In the genomic region with DNA sequence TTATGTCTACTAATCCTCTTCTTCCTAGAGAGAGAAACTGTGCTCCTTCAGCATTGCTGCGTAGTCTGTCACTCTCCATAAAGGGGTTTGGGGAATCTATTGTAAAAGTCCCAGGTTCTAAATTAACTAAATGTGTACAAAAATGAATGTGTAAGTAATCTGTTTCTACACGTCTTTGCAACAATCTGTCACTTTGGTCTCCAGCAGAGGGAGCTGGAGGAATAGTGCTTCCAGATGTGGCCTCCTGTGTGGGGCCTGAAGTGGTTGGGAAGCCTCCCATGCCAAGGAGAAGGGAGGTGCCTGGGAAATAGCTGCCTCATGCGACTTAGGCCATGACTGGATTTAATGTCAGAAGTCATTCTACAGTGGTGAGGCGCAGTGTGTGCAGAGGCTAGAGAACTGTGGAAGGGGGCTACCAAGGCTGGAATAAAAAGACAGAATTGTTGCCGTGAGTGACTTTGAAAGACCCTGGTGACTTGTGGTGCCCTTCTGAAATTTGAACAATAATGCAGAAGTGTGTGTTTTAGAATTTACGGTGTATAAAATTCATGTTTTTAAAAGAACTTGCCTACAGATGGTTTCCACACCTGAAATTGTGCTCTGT, we compare ENCODE assay signal across 8 cellular contexts. TPM values are rescaled to one million over a fixed set of nuclear protein-coding genes. Genes with fewer than 3 reads are reported as not detected.
A peak's percentile ranks its signal among the peaks of the same experiment; 100 is the strongest.
DNase-seq lines count a peak whose midpoint lies in the region; ATAC-seq and TF ChIP-seq lines count a peak whose summit lies in the region.
"Not testable (repeated sequence)": the region's sequence is repeated elsewhere in the genome, so short reads cannot be mapped to it uniquely, and the experiment has no call there.

No MANE protein-coding gene starts in this region.

- 61% methylated on average over 5 of the region's 6 CpGs for WGBS in liver

- H4K20me1 ChIP-seq in GM23338 (replicated peaks; ENCODE audit: insufficient read depth); MM.1S (ENCODE audit: insufficient read depth, low read length): not testable (repeated sequence)

- not testable (repeated sequence) for DNase-seq in GM23338 (ENCODE audit: low spot score); MM.1S; epithelial cell of proximal tubule (ENCODE audit: low read depth); retinal pigment epithelial cell (ENCODE audit: low read depth)
- peak in 1 of 3 donors; percentile 68 for DNase-seq in Peyer's patch

- not testable (repeated sequence) for H3K9ac ChIP-seq in MM.1S (ENCODE audit: low read length); liver (ENCODE audit: low read depth in 1 of 2, low read length in 2 of 2)

- H3F3A ChIP-seq in GM23338 (replicated peaks; ENCODE audit: low read depth); MM.1S (ENCODE audit: insufficient read depth, low read length): not testable (repeated sequence)

- H3K4me1 ChIP-seq in GM23338 (ENCODE audit: insufficient read depth); MM.1S (ENCODE audit: low read length); Peyer's patch; liver (ENCODE audit: control insufficient read depth in 4 of 4, insufficient read depth in 4 of 4, low read length in 3 of 4): not testable (repeated sequence)

- H3K4me3 ChIP-seq in GM23338; MM.1S (ENCODE audit: low read length); Peyer's patch; epithelial cell of proximal tubule (ENCODE audit: low read depth, low read length); liver (ENCODE audit: low read depth in 1 of 3, low read length in 3 of 3); retinal pigment epithelial cell (ENCODE audit: low read length): not testable (repeated sequence)

- not testable (repeated sequence) for H3K27ac Mint-ChIP-seq in GM23338; activated T-helper 17 cell treated with anti-CD3 and anti-CD28 coated beads, Interleukin-2, amount 50 U/mL, for 72 hours

- ATAC-seq in GM23338 = peak; percentile 96
- ATAC-seq in activated T-helper 17 cell treated with anti-CD3 and anti-CD28 coated beads, Interleukin-2, amount 50 U/mL, for 72 hours (replicated peaks) = peak; percentile 28

- H3K4me1 Mint-ChIP-seq in GM23338; activated T-helper 17 cell treated with anti-CD3 and anti-CD28 coated beads, Interleukin-2, amount 50 U/mL, for 72 hours: not testable (repeated sequence)

- H3K4me3 Mint-ChIP-seq in GM23338; activated T-helper 17 cell treated with anti-CD3 and anti-CD28 coated beads, Interleukin-2, amount 50 U/mL, for 72 hours: not testable (repeated sequence)

- not testable (repeated sequence) for H3K27me3 Mint-ChIP-seq in GM23338 (ENCODE audit: insufficient read depth, low read depth, poor library complexity); activated T-helper 17 cell treated with anti-CD3 and anti-CD28 coated beads, Interleukin-2, amount 50 U/mL, for 72 hours

- not testable (repeated sequence) for H3K27ac ChIP-seq in C4-2B; GM23338 (ENCODE audit: low read depth); MM.1S (ENCODE audit: low read length); Peyer's patch; liver (ENCODE audit: low read depth in 1 of 2, low read length in 2 of 2)

- TF ChIP-seq POLR2A in Peyer's patch (IDR thresholded peaks at IDR 0.05) = not testable (repeated sequence)

- H3K9me3 Mint-ChIP-seq in GM23338; activated T-helper 17 cell treated with anti-CD3 and anti-CD28 coated beads, Interleukin-2, amount 50 U/mL, for 72 hours: not testable (repeated sequence)

- H3K36me3 Mint-ChIP-seq in GM23338 (ENCODE audit: low read depth); activated T-helper 17 cell treated with anti-CD3 and anti-CD28 coated beads, Interleukin-2, amount 50 U/mL, for 72 hours (ENCODE audit: low read depth): not testable (repeated sequence)

- H3K9me3 ChIP-seq in MM.1S (replicated peaks; ENCODE audit: insufficient read depth, low read length); Peyer's patch; liver (ENCODE audit: control insufficient read depth in 4 of 4, low read length in 3 of 4): not testable (repeated sequence)

- peak; percentile 70 to 72 for TF ChIP-seq RAD21 in liver (IDR thresholded peaks at IDR 0.05)

- not testable (repeated sequence) for H2AFZ ChIP-seq in GM23338; MM.1S (ENCODE audit: low read length)

- H3K36me3 ChIP-seq in GM23338 (ENCODE audit: insufficient read depth); MM.1S (replicated peaks; ENCODE audit: insufficient read depth, low read length); Peyer's patch; liver (ENCODE audit: control insufficient read depth in 4 of 4, insufficient read depth in 3 of 4, low read depth in 1 of 4, low read length in 3 of 4): not testable (repeated sequence)

- not testable (repeated sequence) for H3K27me3 ChIP-seq in GM23338 (ENCODE audit: insufficient read depth); MM.1S (replicated peaks; ENCODE audit: insufficient read depth, low read length); Peyer's patch; liver (ENCODE audit: control insufficient read depth in 4 of 4, insufficient read depth in 4 of 4, low read length in 3 of 4)

- TF ChIP-seq CTCF in C4-2B (conservative IDR thresholded peaks at IDR 0.05) = peak; percentile 44
- peak; percentile 36 to 43 for TF ChIP-seq CTCF in GM23338 (conservative IDR thresholded peaks at IDR 0.05; ENCODE audit: low read depth in 2 of 2)
- TF ChIP-seq CTCF in MM.1S (IDR thresholded peaks at IDR 0.05; ENCODE audit: low read length) = peak; percentile 31
- TF ChIP-seq CTCF in Peyer's patch (IDR thresholded peaks at IDR 0.05) = peak in 4 of 6 experiments; percentile 18 to 32 (median 25)
- peak; percentile 31 for TF ChIP-seq CTCF in epithelial cell of proximal tubule (conservative IDR thresholded peaks at IDR 0.05; ENCODE audit: low read depth, low read length)
- TF ChIP-seq CTCF in liver (IDR thresholded peaks at IDR 0.05; ENCODE audit: low read depth, low read length, missing input control) = not testable (repeated sequence)
- peak; percentile 12 for TF ChIP-seq CTCF in retinal pigment epithelial cell (conservative IDR thresholded peaks at IDR 0.05; ENCODE audit: low read depth, low read length)

- not testable (repeated sequence) for H3K4me2 ChIP-seq in GM23338; MM.1S (ENCODE audit: low read depth, low read length)

- H3K9me2 ChIP-seq in GM23338 (ENCODE audit: insufficient read depth); MM.1S (replicated peaks; ENCODE audit: insufficient read depth, low read length): not testable (repeated sequence)

- not testable (repeated sequence) for H3K79me2 ChIP-seq in GM23338 (replicated peaks; ENCODE audit: insufficient read depth); MM.1S (ENCODE audit: low read length)

RNA-seq across cellular contexts. Expression of a gene that starts 54.5 kb away (rescaled TPM):
- 50.2 and 131 TPM in 2 replicates for total RNA-seq in GM23338 (2014; rRNA removed; shearing (Covaris generic))
- polyA plus RNA-seq in GM23338 (2016; fragmentation: Nextera tagmentation; extraction: Ambion mirVana) (38.4 and 48.7 TPM in 2 replicates), liver (10 to 100 TPM in 1 of 2 donors, 1 to 10 TPM in 1; 8.8 to 10.6 TPM)
- total RNA-seq in Peyer's patch (10 to 100 TPM; 20.4 to 44.6 (median 32.1) TPM), epithelial cell of proximal tubule (79.7 and 128 TPM in 2 replicates), liver (10 to 100 TPM in 1 of 2 donors, 1 to 10 TPM in 1; 9.4 to 19.9 TPM)
- 100 to 1,000 TPM in 1 of 2 donors, 10 to 100 TPM in 1; 62.0 to 105 TPM for total RNA-seq in activated T-helper 17 cell treated with anti-CD3 and anti-CD28 coated beads, Interleukin-2, amount 50 U/mL, for 72 hours
